Comparison of ENCODE assay signal across 1 cellular context in the genomic region with DNA sequence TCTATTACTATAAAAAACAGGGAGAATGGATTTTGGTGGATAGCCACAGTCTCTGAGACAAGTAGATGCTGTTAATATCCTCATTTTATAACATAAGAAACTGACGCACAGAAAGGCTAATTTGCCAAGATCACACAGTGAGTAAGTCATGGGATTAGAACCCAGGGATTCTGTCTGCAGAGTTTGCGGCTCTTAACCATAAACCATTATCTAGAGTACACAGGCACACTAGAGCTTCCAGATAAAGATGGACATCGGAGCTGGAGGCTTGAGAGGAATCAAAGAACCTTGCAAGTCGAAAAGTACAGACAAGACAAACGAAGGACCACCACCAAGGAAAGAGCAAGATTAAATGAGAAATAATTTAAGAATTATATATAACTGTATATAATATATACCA.
TF ChIP-seq lines count a peak whose summit lies in the region.

No MANE protein-coding gene starts in this region.

TF ChIP-seq in K562, 482 proteins besides CTCF, POLR2A, EP300 and RAD21 (continues in another document):
- no peak for TF ChIP-seq ZNF444 (CRISPR knock-in tag; IDR thresholded peaks at IDR 0.05)
- TF ChIP-seq, protein P1, sequence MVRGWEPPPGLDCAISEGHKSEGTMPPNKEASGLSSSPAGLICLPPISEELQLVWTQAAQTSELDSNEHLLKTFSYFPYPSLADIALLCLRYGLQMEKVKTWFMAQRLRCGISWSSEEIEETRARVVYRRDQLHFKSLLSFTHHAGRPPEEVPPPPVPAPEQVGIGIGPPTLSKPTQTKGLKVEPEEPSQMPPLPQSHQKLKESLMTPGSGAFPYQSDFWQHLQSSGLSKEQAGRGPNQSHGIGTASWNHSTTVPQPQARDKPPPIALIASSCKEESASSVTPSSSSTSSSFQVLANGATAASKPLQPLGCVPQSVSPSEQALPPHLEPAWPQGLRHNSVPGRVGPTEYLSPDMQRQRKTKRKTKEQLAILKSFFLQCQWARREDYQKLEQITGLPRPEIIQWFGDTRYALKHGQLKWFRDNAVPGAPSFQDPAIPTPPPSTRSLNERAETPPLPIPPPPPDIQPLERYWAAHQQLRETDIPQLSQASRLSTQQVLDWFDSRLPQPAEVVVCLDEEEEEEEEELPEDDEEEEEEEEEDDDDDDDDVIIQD (CRISPR knock-in tag; IDR thresholded peaks at IDR 0.05), result no peak
- no peak for TF ChIP-seq TEAD2 (tag; IDR thresholded peaks at IDR 0.05)
- TF ChIP-seq, protein P2, sequence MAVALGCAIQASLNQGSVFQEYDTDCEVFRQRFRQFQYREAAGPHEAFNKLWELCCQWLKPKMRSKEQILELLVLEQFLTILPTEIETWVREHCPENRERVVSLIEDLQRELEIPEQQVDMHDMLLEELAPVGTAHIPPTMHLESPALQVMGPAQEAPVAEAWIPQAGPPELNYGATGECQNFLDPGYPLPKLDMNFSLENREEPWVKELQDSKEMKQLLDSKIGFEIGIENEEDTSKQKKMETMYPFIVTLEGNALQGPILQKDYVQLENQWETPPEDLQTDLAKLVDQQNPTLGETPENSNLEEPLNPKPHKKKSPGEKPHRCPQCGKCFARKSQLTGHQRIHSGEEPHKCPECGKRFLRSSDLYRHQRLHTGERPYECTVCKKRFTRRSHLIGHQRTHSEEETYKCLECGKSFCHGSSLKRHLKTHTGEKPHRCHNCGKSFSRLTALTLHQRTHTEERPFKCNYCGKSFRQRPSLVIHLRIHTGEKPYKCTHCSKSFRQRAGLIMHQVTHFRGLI (CRISPR knock-in tag; IDR thresholded peaks at IDR 0.05), result no peak
- no peak for TF ChIP-seq ERF (CRISPR knock-in tag; IDR thresholded peaks at IDR 0.05)
- peak; percentile 97 for TF ChIP-seq ARID1B (IDR thresholded peaks at IDR 0.05)
- TF ChIP-seq ZHX1 (conservative IDR thresholded peaks at IDR 0.05; ENCODE audit: low read length), result no peak
- TF ChIP-seq ZNF592 (IDR thresholded peaks at IDR 0.05), result no peak; the same call in 1 of the 2 replicates
- TF ChIP-seq, protein P3, sequence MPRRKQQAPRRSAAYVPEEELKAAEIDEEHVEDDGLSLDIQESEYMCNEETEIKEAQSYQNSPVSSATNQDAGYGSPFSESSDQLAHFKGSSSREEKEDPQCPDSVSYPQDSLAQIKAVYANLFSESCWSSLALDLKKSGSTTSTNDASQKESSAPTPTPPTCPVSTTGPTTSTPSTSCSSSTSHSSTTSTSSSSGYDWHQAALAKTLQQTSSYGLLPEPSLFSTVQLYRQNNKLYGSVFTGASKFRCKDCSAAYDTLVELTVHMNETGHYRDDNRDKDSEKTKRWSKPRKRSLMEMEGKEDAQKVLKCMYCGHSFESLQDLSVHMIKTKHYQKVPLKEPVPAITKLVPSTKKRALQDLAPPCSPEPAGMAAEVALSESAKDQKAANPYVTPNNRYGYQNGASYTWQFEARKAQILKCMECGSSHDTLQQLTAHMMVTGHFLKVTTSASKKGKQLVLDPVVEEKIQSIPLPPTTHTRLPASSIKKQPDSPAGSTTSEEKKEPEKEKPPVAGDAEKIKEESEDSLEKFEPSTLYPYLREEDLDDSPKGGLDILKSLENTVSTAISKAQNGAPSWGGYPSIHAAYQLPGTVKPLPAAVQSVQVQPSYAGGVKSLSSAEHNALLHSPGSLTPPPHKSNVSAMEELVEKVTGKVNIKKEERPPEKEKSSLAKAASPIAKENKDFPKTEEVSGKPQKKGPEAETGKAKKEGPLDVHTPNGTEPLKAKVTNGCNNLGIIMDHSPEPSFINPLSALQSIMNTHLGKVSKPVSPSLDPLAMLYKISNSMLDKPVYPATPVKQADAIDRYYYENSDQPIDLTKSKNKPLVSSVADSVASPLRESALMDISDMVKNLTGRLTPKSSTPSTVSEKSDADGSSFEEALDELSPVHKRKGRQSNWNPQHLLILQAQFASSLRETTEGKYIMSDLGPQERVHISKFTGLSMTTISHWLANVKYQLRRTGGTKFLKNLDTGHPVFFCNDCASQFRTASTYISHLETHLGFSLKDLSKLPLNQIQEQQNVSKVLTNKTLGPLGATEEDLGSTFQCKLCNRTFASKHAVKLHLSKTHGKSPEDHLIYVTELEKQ (CRISPR knock-in tag; IDR thresholded peaks at IDR 0.05), result no peak
- TF ChIP-seq THRAP3 (IDR thresholded peaks at IDR 0.05; ENCODE audit: borderline replicate concordance), result no peak
- no peak for TF ChIP-seq NCOA2 (IDR thresholded peaks at IDR 0.05; ENCODE audit: partially characterized antibody in 2 of 2)
- no peak for TF ChIP-seq ZNF140 (CRISPR knock-in tag; IDR thresholded peaks at IDR 0.05)
- TF ChIP-seq ZNF277 (CRISPR knock-in tag; IDR thresholded peaks at IDR 0.05; ENCODE audit: borderline replicate concordance), result no peak
- TF ChIP-seq AFF1 (IDR thresholded peaks at IDR 0.05; ENCODE audit: low read depth in 1 of 2, partially characterized antibody in 2 of 2), result peak in 1 of 2 experiments; percentile 47
- TF ChIP-seq GABPB1 (CRISPR knock-in tag; IDR thresholded peaks at IDR 0.05), result no peak
- no peak; the same call in 1 of the 2 replicates for TF ChIP-seq RAD51 (IDR thresholded peaks at IDR 0.05; ENCODE audit: borderline replicate concordance, low read depth)
- no peak for TF ChIP-seq RREB1 (CRISPR knock-in tag; IDR thresholded peaks at IDR 0.05)
- TF ChIP-seq HSF4 (CRISPR knock-in tag; IDR thresholded peaks at IDR 0.05; ENCODE audit: borderline replicate concordance), result no peak
- TF ChIP-seq, protein P4, sequence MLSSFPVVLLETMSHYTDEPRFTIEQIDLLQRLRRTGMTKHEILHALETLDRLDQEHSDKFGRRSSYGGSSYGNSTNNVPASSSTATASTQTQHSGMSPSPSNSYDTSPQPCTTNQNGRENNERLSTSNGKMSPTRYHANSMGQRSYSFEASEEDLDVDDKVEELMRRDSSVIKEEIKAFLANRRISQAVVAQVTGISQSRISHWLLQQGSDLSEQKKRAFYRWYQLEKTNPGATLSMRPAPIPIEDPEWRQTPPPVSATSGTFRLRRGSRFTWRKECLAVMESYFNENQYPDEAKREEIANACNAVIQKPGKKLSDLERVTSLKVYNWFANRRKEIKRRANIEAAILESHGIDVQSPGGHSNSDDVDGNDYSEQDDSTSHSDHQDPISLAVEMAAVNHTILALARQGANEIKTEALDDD (IDR thresholded peaks at IDR 0.05), result peak; percentile 83
